Comparison of ENCODE assay signal across 17 cellular contexts in genomic region chr18:24799720-24800119, GRCh38.
DNase-seq lines count a peak whose midpoint lies in the region; ATAC-seq and TF ChIP-seq lines count a peak whose summit lies in the region.
"Had no signal": no experiment of that assay in that cellular context is flagged by ENCODE, and none has a peak within 500 bp of the region (broad histone marks: within the 10 kb centered on the region; RNA-seq: fewer than 3 reads in every experiment).

No MANE protein-coding gene starts in this region.

- WGBS in lung, 2 donors, result 36 to 42% methylated on average over 4 of the region's 4 CpGs

- no peaks in the 10 kb centered on the region for H3K9me3 ChIP-seq in lung (ENCODE audit: control insufficient read depth in 2 of 2, insufficient read depth in 1 of 2, low read length in 1 of 2)
- H3K9me3 ChIP-seq in upper lobe of right lung, result no peaks in the 10 kb centered on the region
- H3K9me3 ChIP-seq in ascending aorta, result no peaks in the 10 kb centered on the region

- H3K27ac ChIP-seq in epithelial cell of prostate, result no peak overlapping the region
- no peak overlapping the region for H3K27ac ChIP-seq in lung (ENCODE audit: low read depth in 1 of 2, low read length in 1 of 2)
- H3K27ac ChIP-seq in upper lobe of right lung, result no peak overlapping the region
- no peak overlapping the region for H3K27ac ChIP-seq in ascending aorta

- intact Hi-C loops in upper lobe of right lung (cut with DNase I) (no loop called here), ascending aorta (cut with DNase I) (no loop called here)

- H3K36me3 ChIP-seq in lung (ENCODE audit: control insufficient read depth in 2 of 2, insufficient read depth in 2 of 2, low read length in 2 of 2), result no peaks in the 10 kb centered on the region
- no peaks in the 10 kb centered on the region for H3K36me3 ChIP-seq in upper lobe of right lung
- no peaks in the 10 kb centered on the region for H3K36me3 ChIP-seq in ascending aorta

- peak; percentile 64 for DNase-seq in NCI-H82 (lab: John Stamatoyannopoulos, UW)
- no peak for DNase-seq in NCI-H82 treated with DMSO at 0.1 percent for 48 hours (lab: John Stamatoyannopoulos, UW; ENCODE audit: unreplicated experiment)
- peak; percentile 26 for DNase-seq in epithelial cell of prostate (ENCODE audit: low read depth, low spot score)
- DNase-seq in lung (ENCODE audit: low spot score), result no peak
- no peak for DNase-seq in upper lobe of right lung
- no peak for DNase-seq in NCI-H2171 treated with DMSO at 0.1 percent for 48 hours (lab: John Stamatoyannopoulos, UW)
- DNase-seq in retina, result no peak
- no peak for DNase-seq in ascending aorta (ENCODE audit: low spot score in 2 of 2)
- DNase-seq: 8988T; CD8-positive, alpha-beta T cell; GF-D8; GOT3; NCI-H1048; NCI-H2081 treated with DMSO at 0.1 percent for 48 hours; NCI-H526; NK-92 treated with Interleukin-12 subunit alpha and Interleukin-12 subunit beta, amount 100 ng/mL, for 24 hours; SHP77 treated with DMSO at 0.1 percent for 48 hours had no signal

- no peaks in the 10 kb centered on the region for H3K27me3 ChIP-seq in lung (ENCODE audit: control insufficient read depth, insufficient read depth)
- H3K27me3 ChIP-seq in upper lobe of right lung, result no peaks in the 10 kb centered on the region
- no peaks in the 10 kb centered on the region for H3K27me3 ChIP-seq in ascending aorta

- ATAC-seq in lung (ENCODE audit: insufficient read depth, low FRiP score) (peak; percentile 32), upper lobe of right lung (peak; percentile 73)
- ATAC-seq: CD8-positive, alpha-beta T cell had no signal

- H3K4me3 ChIP-seq in lung, result no peak overlapping the region
- H3K4me3 ChIP-seq in upper lobe of right lung, result no peak overlapping the region
- no peak overlapping the region for H3K4me3 ChIP-seq in ascending aorta

- H3K4me1 ChIP-seq in lung (ENCODE audit: control insufficient read depth in 2 of 2, insufficient read depth in 2 of 2, low read length in 2 of 2), result no peaks in the 10 kb centered on the region
- no peaks in the 10 kb centered on the region for H3K4me1 ChIP-seq in upper lobe of right lung
- H3K4me1 ChIP-seq in ascending aorta, result no peaks in the 10 kb centered on the region

- TF ChIP-seq CTCF in lung (IDR thresholded peaks at IDR 0.05; ENCODE audit: control extremely low read depth, extremely low read depth) (no peak), upper lobe of right lung (IDR thresholded peaks at IDR 0.05) (no peak), ascending aorta (IDR thresholded peaks at IDR 0.05) (no peak)

Comparison
In these comparisons a context has a peak if more than half of its experiments do, and no peak if none do; other contexts are left out.
1. DNase-seq: peak in NCI-H82 (single experiment) and epithelial cell of prostate (single experiment); none in NCI-H82 treated with DMSO at 0.1 percent for 48 hours (single experiment), lung (single experiment), upper lobe of right lung (single experiment), NCI-H2171 treated with DMSO at 0.1 percent for 48 hours (single experiment), retina (single experiment) and ascending aorta (0 of 2).